Comparison of ENCODE assay signal across 24 cellular contexts in the genomic region with DNA sequence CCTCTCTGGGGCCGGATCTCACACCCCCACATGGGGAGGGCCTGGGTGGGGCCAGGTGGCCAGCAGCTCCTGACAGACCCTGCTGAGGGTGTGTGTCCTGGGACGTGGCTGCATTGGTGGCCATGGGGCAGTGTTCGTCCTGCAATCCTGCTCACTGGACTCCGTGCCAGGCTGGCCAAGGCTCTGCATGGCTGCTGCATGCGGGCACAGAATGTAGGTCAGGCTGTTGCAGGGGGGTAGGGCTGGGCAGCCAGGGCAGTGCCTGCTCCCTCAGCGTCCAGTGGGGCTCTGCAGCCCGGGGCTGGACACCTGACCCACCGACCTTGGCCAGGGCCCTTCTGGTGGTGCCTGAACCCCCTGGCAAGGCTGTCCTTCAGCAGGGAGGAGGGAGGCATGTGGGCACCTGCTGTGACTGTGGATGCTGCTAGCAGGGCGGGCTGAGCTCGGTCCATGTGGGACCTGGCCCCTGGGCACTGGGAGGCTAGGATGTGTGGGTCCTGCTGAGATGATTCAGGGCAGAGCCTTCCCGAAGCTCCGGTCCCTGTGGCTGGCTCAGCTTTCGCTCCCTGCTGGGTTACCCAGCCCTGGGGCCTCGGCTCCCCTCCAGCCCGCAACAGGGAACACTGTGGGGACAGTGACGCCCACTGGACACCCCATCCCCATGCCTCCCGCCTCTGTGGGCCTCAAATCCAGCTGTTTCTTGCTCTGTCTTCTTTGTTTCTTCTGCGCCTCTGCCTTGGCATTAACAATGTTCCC. TPM values are rescaled to one million over a fixed set of nuclear protein-coding genes. Genes with fewer than 3 reads are reported as not detected.
DNase-seq lines count a peak whose midpoint lies in the region; ATAC-seq, FAIRE-seq and TF ChIP-seq lines count a peak whose summit lies in the region.
"Had no signal": no experiment of that assay in that cellular context is flagged by ENCODE, and none has a peak within 500 bp of the region (broad histone marks: within the 10 kb centered on the region; RNA-seq: fewer than 3 reads in every experiment).

No MANE protein-coding gene starts in this region.

- TF ChIP-seq POLR2A in right lobe of liver (IDR thresholded peaks at IDR 0.05) (no peak), HepG2 (IDR thresholded peaks at IDR 0.05; ENCODE audit: insufficient read depth in 1 of 2, low read depth in 2 of 2, low read length in 2 of 2) (no peak)

- intact Hi-C loops in right lobe of liver (cut with DNase I) = no loop called here
- intact Hi-C loops in HepG2 (cut with micrococcal nuclease; ENCODE audit: unreplicated experiment) = no loop called here

- no peaks in the 10 kb centered on the region for H3K36me3 ChIP-seq in right lobe of liver
- no peaks in the 10 kb centered on the region for H3K36me3 ChIP-seq in HepG2 (replicated peaks in 1 of 2; ENCODE audit: control insufficient read depth in 1 of 2, insufficient read depth in 2 of 2, low read length in 2 of 2)
- H3K36me3 ChIP-seq in SK-N-SH (replicated peaks in 1 of 2; ENCODE audit: control insufficient read depth in 1 of 2, insufficient read depth in 2 of 2, low read length in 1 of 2) = no peaks in the 10 kb centered on the region

- peaks cover 4% of the 10 kb centered on the region; the same call in 1 of the 2 replicates for H4K20me1 ChIP-seq in HepG2 (ENCODE audit: insufficient read depth, low read length)
- H4K20me1 ChIP-seq in SK-N-SH (ENCODE audit: insufficient read depth) = no peaks in the 10 kb centered on the region

- FAIRE-seq in HepG2 (lab: Jason Lieb, UNC) = no peak
- FAIRE-seq: GM19239, RCC 7860 had no signal

- no peaks in the 10 kb centered on the region for H3K9me3 ChIP-seq in right lobe of liver
- no peaks in the 10 kb centered on the region for H3K9me3 ChIP-seq in HepG2 (ENCODE audit: low read length)
- no peaks in the 10 kb centered on the region for H3K9me3 ChIP-seq in SK-N-SH

- no peak for TF ChIP-seq RAD21 in HepG2 (CRISPR knock-in tag; IDR thresholded peaks at IDR 0.05)
- no peak for TF ChIP-seq RAD21 in SK-N-SH (IDR thresholded peaks at IDR 0.05; ENCODE audit: low read length)

- BruUV-seq in HepG2 (replicated peaks; lab: Mats Ljungman, UMichigan) = no TSS peak

- H3K27me3 ChIP-seq in right lobe of liver = no peaks in the 10 kb centered on the region
- peaks cover 27 to 93% of the 10 kb centered on the region in 2 experiments; a peak in 4 of 5 replicates for H3K27me3 ChIP-seq in HepG2 (ENCODE audit: control insufficient read depth in 1 of 2, insufficient read depth in 2 of 2, low read length in 2 of 2)
- peaks cover 2% of the 10 kb centered on the region for H3K27me3 ChIP-seq in layer of hippocampus (ENCODE audit: control insufficient read depth, insufficient read depth, low read length)
- H3K27me3 ChIP-seq in SK-N-SH (ENCODE audit: insufficient read depth) = no peaks in the 10 kb centered on the region

- TF ChIP-seq CTCF in right lobe of liver (IDR thresholded peaks at IDR 0.05) (no peak), HepG2 (CRISPR knock-in tag; IDR thresholded peaks at IDR 0.05) (no peak), SK-N-SH (IDR thresholded peaks at IDR 0.05) (no peak)

- H3K4me1 ChIP-seq in right lobe of liver (peaks cover 0 to 17% (median 1%) of the 10 kb centered on the region in 4 donors), HepG2 (ENCODE audit: insufficient read depth, low read length) (no peaks in the 10 kb centered on the region), SK-N-SH (ENCODE audit: control insufficient read depth in 1 of 2, insufficient read depth in 2 of 2, low read depth in 1 of 2, low read length in 1 of 2) (peaks cover 0 to 26% of the 10 kb centered on the region in 2 experiments; a peak in 1 of 4 replicates)

- H2AFZ ChIP-seq in HepG2 (ENCODE audit: low read length) (no peak overlapping the region), SK-N-SH (ENCODE audit: low read depth) (no peak overlapping the region)

- no peak overlapping the region for H3K27ac ChIP-seq in right lobe of liver
- H3K27ac ChIP-seq in HepG2 (ENCODE audit: extremely low read length, insufficient read depth, low read length) = no peak overlapping the region
- H3K27ac ChIP-seq in layer of hippocampus (ENCODE audit: low read depth, low read length) = peak overlapping the region; percentile 21
- H3K27ac ChIP-seq in SK-N-SH (ENCODE audit: low read depth in 2 of 2, low read length in 1 of 2) = no peak overlapping the region
- H3K27ac ChIP-seq: 22Rv1, C4-2B had no signal

- DNase-seq in right lobe of liver (peak in 2 of 3 donors; percentile 67 to 82), HepG2 (ENCODE audit: low spot score) (no peak), cerebellar cortex (ENCODE audit: low spot score) (peak; percentile 84), NAMALWA (ENCODE audit: low spot score) (no peak), SK-N-SH (no peak), NCI-H226 (no peak)
- no peak for DNase-seq in activated CD8-positive, alpha-beta memory T cell treated with anti-CD3 and anti-CD28 coated beads, Interleukin-2, amount 50 U/mL, for 4 hours
- DNase-seq: ACHN, GF-D8, GOT3, KG1, NCI-H1105, NCI-H2081, NCI-H2171 treated with DMSO at 0.1 percent for 48 hours, NCI-H446, NCI-H526 had no signal

- TF ChIP-seq EP300 in HepG2 (IDR thresholded peaks at IDR 0.05; ENCODE audit: low read depth in 2 of 2, low read length in 2 of 2) (no peak), HepG2 (CRISPR knock-in tag; IDR thresholded peaks at IDR 0.05; ENCODE audit: borderline replicate concordance) (no peak), SK-N-SH (IDR thresholded peaks at IDR 0.05; ENCODE audit: borderline replicate concordance in 1 of 2, low read depth in 1 of 2, low read length in 1 of 2) (no peak)

- WGBS in right lobe of liver (ENCODE audit: insufficient coverage, low coverage, low lambda C conversion rate, missing lambda C conversion rate) = 63% methylated on average over 4 of the region's 18 CpGs
- 2% methylated on average over 6 of the region's 18 CpGs for WGBS in HepG2 (ENCODE audit: low lambda C conversion rate)
- 73% methylated on average over 5 of the region's 18 CpGs for WGBS in SK-N-SH (ENCODE audit: low lambda C conversion rate)

- no peaks in the 10 kb centered on the region for H3F3A ChIP-seq in SK-N-SH (replicated peaks; ENCODE audit: insufficient read depth)

- POLR2A ChIA-PET in HepG2 (lab: Yijun Ruan, JAX) = no interaction called here
- POLR2A ChIA-PET in SK-N-SH (lab: Yijun Ruan, JAX) = interaction anchor here (1.0 to 1.8 kb wide), 5 partner anchors 14 to 86 kb away, joined by 3 to 13 read pairs (median 7); no protein-coding TSS in a partner anchor

- H3K4me3 ChIP-seq in right lobe of liver (no peak overlapping the region), HepG2 (replicated peaks in 1 of 3; ENCODE audit: insufficient read depth in 1 of 3, low read depth in 2 of 3, low read length in 3 of 3) (no peak overlapping the region), SK-N-SH (ENCODE audit: low read depth in 2 of 2, low read length in 1 of 2) (no peak overlapping the region)

- in situ Hi-C loops in HepG2 (cut with HindIII; ENCODE audit: extremely low pct_ligation_motif_present, low pct_unique_long_range_greater_than_20kb) = no loop called here

- peak; percentile 37 to 71 (median 70) for ATAC-seq in right lobe of liver
- no peak for ATAC-seq in HepG2
- ATAC-seq: HCT116, Right ventricle myocardium inferior had no signal

- H3K9me2 ChIP-seq in SK-N-SH = no peaks in the 10 kb centered on the region

- no peaks in the 10 kb centered on the region for H3K79me2 ChIP-seq in HepG2 (ENCODE audit: insufficient read depth, low read length)
- H3K79me2 ChIP-seq in SK-N-SH (ENCODE audit: insufficient read depth) = no peaks in the 10 kb centered on the region

- no peak overlapping the region for H3K9ac ChIP-seq in HepG2 (ENCODE audit: insufficient read depth, low read depth, low read length)
- H3K9ac ChIP-seq in SK-N-SH = no peak overlapping the region

- CTCF ChIA-PET in HepG2 (lab: Yijun Ruan, JAX; ENCODE audit: low intra/inter-chr PET ratio, low total read pairs) (no interaction called here), SK-N-SH (lab: Yijun Ruan, JAX) (interaction anchor here (0.6 to 2.9 kb wide), 16 partner anchors 8 to 176 kb away, joined by 3 to 53 read pairs (median 6); a partner anchor contains a TSS)

- H3K4me2 ChIP-seq in HepG2 (ENCODE audit: low read depth, low read length) (no peak overlapping the region), SK-N-SH (no peak overlapping the region)

RNA-seq across cellular contexts. Expression of a gene that starts 14.9 kb away (rescaled TPM):
- 1 to 10 TPM in 5 of 6 experiments, under 1 TPM in 1; 0.37 to 4.6 (median 2.3) TPM for total RNA-seq in right lobe of liver
- total RNA-seq in HepG2 (2016; rRNA removed; fragmentation: Illumina TruSeq; extraction: Trizol) = 0.14 and 0.15 TPM in 2 replicates
- under 0.01 TPM in 1 of 2 replicates, not detected in the other for total RNA-seq in HepG2 (2016; cell fraction: cytosol; rRNA removed; fragmentation: Illumina TruSeq; extraction: Trizol; ENCODE audit: low read depth)
- 0.12 and 0.22 TPM in 2 replicates for total RNA-seq in HepG2 (2016; cell fraction: insoluble cytoplasmic fraction; rRNA removed; fragmentation: Illumina TruSeq; extraction: Trizol)
- total RNA-seq in HepG2 (2016; cell fraction: membrane; rRNA removed; fragmentation: Illumina TruSeq; extraction: Trizol) = 0.06 and 0.10 TPM in 2 replicates
- 0.19 and 0.22 TPM in 2 replicates for total RNA-seq in HepG2 (2016; cell fraction: nucleus; rRNA removed; fragmentation: Illumina TruSeq; extraction: Trizol)
- polyA plus RNA-seq in HepG2 (2011; rRNA removed) = 0.67 and 1.3 TPM in 2 replicates
- 0.32 and 0.78 TPM in 2 replicates for polyA plus RNA-seq in HepG2 (2011; cell fraction: cytosol; rRNA removed)
- polyA plus RNA-seq in HepG2 (2011; cell fraction: nucleus; rRNA removed) = 6.0 and 6.1 TPM in 2 replicates
- polyA plus RNA-seq in HepG2 (2012) = 0.11 and 0.15 TPM in 2 replicates
- 0.05 TPM in 1 of 2 replicates, not detected in the other for polyA plus RNA-seq in HepG2 (2016; cell fraction: cytosol; fragmentation: Illumina TruSeq; extraction: Trizol; ENCODE audit: low read depth)
- polyA plus RNA-seq in HepG2 (2016; cell fraction: insoluble cytoplasmic fraction; fragmentation: Illumina TruSeq; extraction: Trizol; ENCODE audit: low read depth) = 0.10 and 0.20 TPM in 2 replicates
- polyA plus RNA-seq in HepG2 (2016; cell fraction: membrane; fragmentation: Illumina TruSeq; extraction: Trizol; ENCODE audit: low read depth) = 0.07 TPM in 1 of 2 replicates, not detected in the other
- 0.37 and 0.83 TPM in 2 replicates for polyA plus RNA-seq in HepG2 (2016; cell fraction: nucleus; fragmentation: Illumina TruSeq; extraction: Trizol; ENCODE audit: insufficient read depth, low read depth)
- polyA minus RNA-seq in HepG2 (2011; rRNA and poly(A)+ RNA removed; ENCODE audit: low replicate concordance) = 1.2 TPM in 1 of 2 replicates, not detected in the other
- polyA minus RNA-seq in HepG2 (2011; cell fraction: cytosol; rRNA and poly(A)+ RNA removed) = 0.20 TPM in 1 of 2 replicates, not detected in the other
- polyA minus RNA-seq in HepG2 (2011; cell fraction: nucleus; rRNA and poly(A)+ RNA removed) = 0.90 and 1.2 TPM in 2 replicates
- polyA plus RNA-seq in SK-N-SH (2012; rRNA removed) = 0.08 and 0.18 TPM in 2 replicates
- polyA plus RNA-seq in SK-N-SH (2012; cell fraction: cytosol; rRNA removed) = 0.06 and 0.16 TPM in 2 replicates
- 0.68 and 0.74 TPM in 2 replicates for polyA plus RNA-seq in SK-N-SH (2012; cell fraction: nucleus; rRNA removed)
- total RNA-seq: SK-MEL-5 had no signal

RNA-seq across cellular contexts. Expression of a gene that starts 48.8 kb away (rescaled TPM):
- total RNA-seq in right lobe of liver = 10 to 100 TPM in 3 of 6 experiments, 1 to 10 TPM in 3; 7.4 to 24.3 (median 10.5) TPM
- total RNA-seq in HepG2 (2016; rRNA removed; fragmentation: Illumina TruSeq; extraction: Trizol) = 38.3 and 39.6 TPM in 2 replicates
- 20.2 and 25.8 TPM in 2 replicates for total RNA-seq in HepG2 (2016; cell fraction: cytosol; rRNA removed; fragmentation: Illumina TruSeq; extraction: Trizol; ENCODE audit: low read depth)
- 37.8 and 38.9 TPM in 2 replicates for total RNA-seq in HepG2 (2016; cell fraction: insoluble cytoplasmic fraction; rRNA removed; fragmentation: Illumina TruSeq; extraction: Trizol)
- 53.4 and 59.7 TPM in 2 replicates for total RNA-seq in HepG2 (2016; cell fraction: membrane; rRNA removed; fragmentation: Illumina TruSeq; extraction: Trizol)
- total RNA-seq in HepG2 (2016; cell fraction: nucleus; rRNA removed; fragmentation: Illumina TruSeq; extraction: Trizol) = 27.1 and 27.5 TPM in 2 replicates
- 16.1 and 21.0 TPM in 2 replicates for polyA plus RNA-seq in HepG2 (2011; rRNA removed)
- 16.3 and 20.9 TPM in 2 replicates for polyA plus RNA-seq in HepG2 (2011; cell fraction: cytosol; rRNA removed)
- polyA plus RNA-seq in HepG2 (2011; cell fraction: nucleus; rRNA removed) = 49.0 and 57.5 TPM in 2 replicates
- polyA plus RNA-seq in HepG2 (2012) = 13.3 and 14.5 TPM in 2 replicates
- polyA plus RNA-seq in HepG2 (2016; cell fraction: cytosol; fragmentation: Illumina TruSeq; extraction: Trizol; ENCODE audit: low read depth) = 27.1 and 37.0 TPM in 2 replicates
- 36.5 and 40.8 TPM in 2 replicates for polyA plus RNA-seq in HepG2 (2016; cell fraction: insoluble cytoplasmic fraction; fragmentation: Illumina TruSeq; extraction: Trizol; ENCODE audit: low read depth)
- polyA plus RNA-seq in HepG2 (2016; cell fraction: membrane; fragmentation: Illumina TruSeq; extraction: Trizol; ENCODE audit: low read depth) = 47.4 and 49.9 TPM in 2 replicates
- 44.7 and 46.3 TPM in 2 replicates for polyA plus RNA-seq in HepG2 (2016; cell fraction: nucleus; fragmentation: Illumina TruSeq; extraction: Trizol; ENCODE audit: insufficient read depth, low read depth)
- 15.3 and 46.5 TPM in 2 replicates for polyA minus RNA-seq in HepG2 (2011; rRNA and poly(A)+ RNA removed; ENCODE audit: low replicate concordance)
- polyA minus RNA-seq in HepG2 (2011; cell fraction: cytosol; rRNA and poly(A)+ RNA removed) = 9.7 and 12.0 TPM in 2 replicates
- 18.4 and 20.1 TPM in 2 replicates for polyA minus RNA-seq in HepG2 (2011; cell fraction: nucleus; rRNA and poly(A)+ RNA removed)
- polyA plus RNA-seq in SK-N-SH (2012; rRNA removed) = 25.7 and 28.6 TPM in 2 replicates
- polyA plus RNA-seq in SK-N-SH (2012; cell fraction: cytosol; rRNA removed) = 15.1 and 21.5 TPM in 2 replicates
- 36.3 and 37.8 TPM in 2 replicates for polyA plus RNA-seq in SK-N-SH (2012; cell fraction: nucleus; rRNA removed)

Comparison
In these comparisons a context has a peak if more than half of its experiments do, and no peak if none do; other contexts are left out.
1. DNase-seq: peak in right lobe of liver (2 of 3) and cerebellar cortex (single experiment); none in HepG2 (single experiment), NAMALWA (single experiment), activated CD8-positive, alpha-beta memory T cell treated with anti-CD3 and anti-CD28 coated beads, Interleukin-2, amount 50 U/mL, for 4 hours (single experiment), SK-N-SH (single experiment) and NCI-H226 (single experiment).